24 cellular contexts compared by ENCODE assay signal in the genomic region with DNA sequence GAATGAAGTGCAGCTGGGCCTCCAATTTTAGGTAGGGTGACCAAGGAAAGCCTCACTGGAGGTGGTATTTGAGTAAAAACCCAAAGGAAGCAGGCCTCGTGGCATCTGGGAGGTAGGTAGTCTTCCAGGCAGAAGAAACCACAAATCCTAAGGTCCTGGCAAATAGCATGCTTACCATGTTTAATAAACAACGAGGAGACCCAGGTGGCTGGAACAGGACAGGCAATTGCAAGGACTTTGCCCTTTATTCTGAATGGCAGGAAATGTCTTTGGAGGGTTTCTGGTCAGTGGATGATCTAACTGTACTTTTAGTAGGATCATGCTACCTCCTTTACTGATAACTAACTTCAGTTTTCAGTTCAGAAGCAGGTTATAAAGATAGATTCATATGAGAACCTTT. TPM values are rescaled to one million over a fixed set of nuclear protein-coding genes. Genes with fewer than 3 reads are reported as not detected.
DNase-seq lines count a peak whose midpoint lies in the region; ATAC-seq and TF ChIP-seq lines count a peak whose summit lies in the region.
"Had no signal": no experiment of that assay in that cellular context is flagged by ENCODE, and none has a peak within 500 bp of the region (broad histone marks: within the 10 kb centered on the region; RNA-seq: fewer than 3 reads in every experiment).

No MANE protein-coding gene starts in this region.

- H3K4me3 ChIP-seq in epithelial cell of proximal tubule (ENCODE audit: low read depth, low read length) (no peak overlapping the region), osteoblast (ENCODE audit: insufficient read depth, low read length) (no peak overlapping the region), gastroesophageal sphincter (no peak overlapping the region)
- H3K4me3 ChIP-seq: body of pancreas, left ventricle myocardium inferior, prostate gland, stomach, tibial artery had no signal

- no peaks in the 10 kb centered on the region for H3K79me2 ChIP-seq in osteoblast (ENCODE audit: insufficient read depth, low read length)

- no peak for TF ChIP-seq EP300 in gastroesophageal sphincter (IDR thresholded peaks at IDR 0.05)

- in situ Hi-C loops in Caki2 (cut with HindIII; ENCODE audit: low pct_unique_long_range_greater_than_20kb, low sequenced_read_pairs): no loop called here

- WGBS in gastroesophageal sphincter (ENCODE audit: low coverage in 1 of 2), 2 donors: 81 to 83% methylated on average over 2 of the region's 2 CpGs

- no peak overlapping the region for H3K4me2 ChIP-seq in osteoblast (ENCODE audit: insufficient read depth, low read length)

- TF ChIP-seq CTCF in epithelial cell of proximal tubule (conservative IDR thresholded peaks at IDR 0.05; ENCODE audit: low read depth, low read length) (no peak), osteoblast (IDR thresholded peaks at IDR 0.05; ENCODE audit: extremely low read depth, low read depth, low read length) (no peak), gastroesophageal sphincter (IDR thresholded peaks at IDR 0.05) (no peak)

- ATAC-seq in gastroesophageal sphincter: no peak
- ATAC-seq: body of pancreas had no signal

- H3K9me3 ChIP-seq in osteoblast (ENCODE audit: low read depth, low read length) (no peaks in the 10 kb centered on the region), gastroesophageal sphincter (no peaks in the 10 kb centered on the region)
- H3K9me3 ChIP-seq: body of pancreas, Caco-2, left ventricle myocardium inferior, prostate gland, stomach, tibial artery had no signal

- no peaks in the 10 kb centered on the region for H4K20me1 ChIP-seq in osteoblast (ENCODE audit: insufficient read depth, low read length)

- H3K36me3 ChIP-seq in osteoblast (ENCODE audit: insufficient read depth, low read length): no peaks in the 10 kb centered on the region
- H3K36me3 ChIP-seq in gastroesophageal sphincter: no peaks in the 10 kb centered on the region
- H3K36me3 ChIP-seq: left ventricle myocardium inferior, prostate gland, stomach, tibial artery, WERI-Rb-1 had no signal

- H2AFZ ChIP-seq in osteoblast (ENCODE audit: low read length): no peak overlapping the region

- DNase-seq in Caki2 (ENCODE audit: low read depth) (peak; percentile 39), LoVo (ENCODE audit: low spot score) (peak; percentile 51), epithelial cell of proximal tubule (ENCODE audit: low read depth) (peak; percentile 58), osteoblast (ENCODE audit: insufficient read length, low spot score, missing footprints) (peak; percentile 32), AML-193 (lab: John Stamatoyannopoulos, UW) (no peak), medulla oblongata (ENCODE audit: extremely low spot score) (no peak)
- DNase-seq: activated CD4-positive, alpha-beta T cell treated with anti-CD3 and anti-CD28 coated beads, Interleukin-2, amount 10 ng/mL, durations not matched to agents 7 days and 5 days; body of pancreas; Caco-2; erythroblast; hippocampal formation; immature natural killer cell; IMR-90; left ventricle myocardium inferior; NCI-H1417; NCI-H2081 treated with DMSO at 0.1 percent for 48 hours; NCI-H82; stimulated activated CD8-positive, alpha-beta memory T cell treated with anti-CD3 and anti-CD28 coated beads, Interleukin-4, amount 100 ng/mL, for 48 hours; stomach; T-helper 9 cell; tibial artery; WERI-Rb-1 had no signal

- no peak for TF ChIP-seq POLR2A in gastroesophageal sphincter (IDR thresholded peaks at IDR 0.05)

- H3K27me3 ChIP-seq in osteoblast (ENCODE audit: insufficient read depth, low read length) (no peaks in the 10 kb centered on the region), gastroesophageal sphincter (no peaks in the 10 kb centered on the region)
- H3K27me3 ChIP-seq: body of pancreas, stomach, tibial artery had no signal

- H3K27ac ChIP-seq in osteoblast (ENCODE audit: low read depth, low read length): no peak overlapping the region
- H3K27ac ChIP-seq in gastroesophageal sphincter: no peak overlapping the region
- H3K27ac ChIP-seq: body of pancreas, left ventricle myocardium inferior, prostate gland, stomach, tibial artery, WERI-Rb-1 had no signal

- peaks cover 2% of the 10 kb centered on the region for H3K4me1 ChIP-seq in osteoblast (ENCODE audit: insufficient read depth, low read length)
- no peaks in the 10 kb centered on the region for H3K4me1 ChIP-seq in gastroesophageal sphincter
- H3K4me1 ChIP-seq: left ventricle myocardium inferior, prostate gland, tibial artery had no signal

RNA-seq across cellular contexts. Expression of a gene that starts 52.2 kb away (rescaled TPM):
- total RNA-seq in Caki2 (2014; rRNA removed; shearing (Covaris generic); ENCODE audit: low replicate concordance): 11.8 and 17.6 TPM in 2 replicates
- total RNA-seq in epithelial cell of proximal tubule (15.5 and 16.1 TPM in 2 replicates), osteoblast (19.4 and 20.6 TPM in 2 replicates), gastroesophageal sphincter (10 to 100 TPM; 16.7 to 30.8 (median 21.7) TPM)

Comparison
In these comparisons a context has a peak if more than half of its experiments do, and no peak if none do; other contexts are left out.
1. DNase-seq: peak in Caki2 (single experiment), LoVo (single experiment), epithelial cell of proximal tubule (single experiment) and osteoblast (single experiment); none in AML-193 (0 of 2) and medulla oblongata (single experiment).